Comparison of ENCODE assay signal across 9 cellular contexts in genomic region chr6:22025468-22026159, GRCh38.
DNase-seq lines count a peak whose midpoint lies in the region; ATAC-seq and TF ChIP-seq lines count a peak whose summit lies in the region.
"Had no signal": no experiment of that assay in that cellular context is flagged by ENCODE, and none has a peak within 500 bp of the region (broad histone marks: within the 10 kb centered on the region; RNA-seq: fewer than 3 reads in every experiment).

No MANE protein-coding gene starts in this region.

- peak overlapping the region; percentile 83 for H2BK12ac ChIP-seq in trophoblast cell (ENCODE audit: low read length)

- H3K18ac ChIP-seq in trophoblast cell (ENCODE audit: low read length), result peak overlapping the region; percentile 31

- H2BK5ac ChIP-seq in trophoblast cell (ENCODE audit: low read depth, low read length, poor library complexity), result peak overlapping the region; percentile 80

- H3K4me2 ChIP-seq in trophoblast cell (ENCODE audit: low read length), result peak overlapping the region; percentile 52

- H3K79me2 ChIP-seq in trophoblast cell (ENCODE audit: control insufficient read depth, insufficient read depth, low read length, poor library complexity), result peaks cover 3% of the 10 kb centered on the region

- H3K9ac ChIP-seq in trophoblast cell (ENCODE audit: low read length), result peak overlapping the region; percentile 30

- peaks cover 21% of the 10 kb centered on the region for H3K79me1 ChIP-seq in trophoblast cell (ENCODE audit: low read length)

- peak; percentile 38 for TF ChIP-seq POLR2A in GM19099 (IDR thresholded peaks at IDR 0.05; ENCODE audit: extremely low read depth, insufficient read length, low read depth)

- no peaks in the 10 kb centered on the region for H3K27me3 ChIP-seq in foreskin keratinocyte
- no peaks in the 10 kb centered on the region for H3K27me3 ChIP-seq in trophoblast cell (ENCODE audit: insufficient read depth, low read length)
- H3K27me3 ChIP-seq: neutrophil had no signal

- H3K4ac ChIP-seq in trophoblast cell (ENCODE audit: low read depth, low read length), result no peak overlapping the region

- no peak overlapping the region for H2AFZ ChIP-seq in trophoblast cell (ENCODE audit: insufficient read depth, low read length, poor library complexity)

- peak overlapping the region; percentile 19 for H4K12ac ChIP-seq in trophoblast cell (ENCODE audit: low read depth, low read length)

- H3K4me3 ChIP-seq in trophoblast cell (ENCODE audit: low read depth, low read length), result no peak overlapping the region

- peak overlapping the region; percentile 53 for H4K8ac ChIP-seq in trophoblast cell (ENCODE audit: low read depth, low read length)

- DNase-seq in CD1c-positive myeloid dendritic cell (ENCODE audit: extremely low spot score) (peak; percentile 7), SKM-1 (lab: John Stamatoyannopoulos, UW; ENCODE audit: unreplicated experiment) (peak; percentile 97), foreskin keratinocyte (peak in 1 of 2 donors; percentile 23), trophoblast cell (peak; percentile 54 to 58), NCI-H2171 (lab: John Stamatoyannopoulos, UW) (no peak)
- DNase-seq in stimulated activated CD4-positive, alpha-beta T cell treated with anti-CD3 and anti-CD28 coated beads, Interleukin-4, amount 100 ng/mL, for 24 hours, result no peak

- peaks cover 6% of the 10 kb centered on the region for H3K9me3 ChIP-seq in trophoblast cell (ENCODE audit: insufficient read depth, low read depth, low read length)
- H3K9me3 ChIP-seq: neutrophil had no signal

- H3K14ac ChIP-seq in trophoblast cell (ENCODE audit: low read length), result peak overlapping the region; percentile 29

- peak; percentile 59 for ATAC-seq in HG03280 (IDR thresholded peaks at IDR 0.05; ENCODE audit: unreplicated experiment)
- peak; percentile 66 for ATAC-seq in foreskin keratinocyte

- H2AK5ac ChIP-seq in trophoblast cell (ENCODE audit: low read length), result no peak overlapping the region

- no CpG with 5 or more reads among the region's 9 CpGs for WGBS in trophoblast cell (ENCODE audit: extremely low coverage, insufficient coverage, insufficient read length)

- H3K23ac ChIP-seq in trophoblast cell (ENCODE audit: low read length), result no peak overlapping the region

- TF ChIP-seq CTCF in foreskin keratinocyte (conservative IDR thresholded peaks at IDR 0.05), result no peak

- H4K91ac ChIP-seq in trophoblast cell (ENCODE audit: low read depth, low read length), result peak overlapping the region; percentile 76

- no peaks in the 10 kb centered on the region for H3K4me1 ChIP-seq in foreskin keratinocyte
- peaks cover 9% of the 10 kb centered on the region in 2 experiments for H3K4me1 ChIP-seq in trophoblast cell (ENCODE audit: control insufficient read depth in 1 of 2, insufficient read depth in 2 of 2, low read length in 2 of 2)

- H2BK120ac ChIP-seq in trophoblast cell (ENCODE audit: insufficient read depth, low read length, poor library complexity), result peak overlapping the region; percentile 96

- H3K27ac ChIP-seq in foreskin keratinocyte (no peak overlapping the region), trophoblast cell (ENCODE audit: low read depth, low read length) (peak overlapping the region; percentile 96)
- H3K27ac ChIP-seq: neutrophil had no signal

- H3K36me3 ChIP-seq in trophoblast cell (ENCODE audit: control insufficient read depth in 1 of 2, insufficient read depth in 2 of 2, low read length in 2 of 2), result peaks cover 11 to 14% of the 10 kb centered on the region in 2 experiments
- H3K36me3 ChIP-seq: neutrophil had no signal

Comparison
In these comparisons a context has a peak if more than half of its experiments do, and no peak if none do; other contexts are left out.
1. DNase-seq: peak in CD1c-positive myeloid dendritic cell (single experiment), SKM-1 (single experiment) and trophoblast cell (2 of 2); none in NCI-H2171 (single experiment) and stimulated activated CD4-positive, alpha-beta T cell treated with anti-CD3 and anti-CD28 coated beads, Interleukin-4, amount 100 ng/mL, for 24 hours (single experiment).